Comparison of ENCODE assay signal across 1 cellular context in the genomic region with DNA sequence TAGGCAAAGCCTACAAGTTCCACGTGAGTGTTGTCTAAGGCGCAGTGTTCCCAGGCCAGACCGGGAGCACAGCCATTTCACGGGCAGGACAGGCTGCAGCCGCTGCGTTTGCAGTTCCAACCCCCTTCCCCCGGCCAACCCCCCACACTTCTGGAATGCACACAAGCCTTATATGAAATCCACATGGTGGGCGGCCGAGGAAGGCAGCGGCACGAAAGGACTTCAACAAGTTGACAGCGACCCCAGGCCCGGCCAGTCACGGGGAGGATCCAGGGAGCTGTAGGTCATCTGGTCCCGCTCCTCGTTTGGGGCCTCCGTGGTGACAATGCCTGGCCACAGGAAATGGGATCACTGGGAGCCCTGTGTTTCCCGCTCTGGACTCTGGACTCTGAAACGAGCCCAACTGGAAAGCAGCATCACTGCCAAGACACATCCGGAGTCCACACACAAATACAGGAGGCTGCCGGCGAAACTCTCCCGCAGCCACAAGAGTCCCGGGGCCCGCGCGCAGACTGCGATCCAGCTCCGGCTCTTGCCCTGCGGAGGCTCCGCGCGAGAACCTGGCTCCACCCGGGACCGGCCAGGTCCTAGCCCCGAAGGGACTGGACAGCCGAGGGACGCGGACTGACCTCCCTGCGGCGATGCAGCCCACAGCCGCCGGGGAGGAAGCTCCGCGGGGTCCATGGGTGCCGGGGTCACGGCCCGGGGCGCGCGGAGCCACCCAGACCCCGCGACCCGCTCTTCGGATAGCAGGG.
TF ChIP-seq lines count a peak whose summit lies in the region.

No MANE protein-coding gene starts in this region.

TF ChIP-seq in GM12878, 131 proteins besides CTCF, POLR2A, EP300 and RAD21 (continued from another document):
- TF ChIP-seq NR2F1 (conservative IDR thresholded peaks at IDR 0.05) = peak; percentile 79; the same call in 1 of the 2 replicates
- no peak for TF ChIP-seq CHD4 (IDR thresholded peaks at IDR 0.05)
- no peak for TF ChIP-seq CBX5 (IDR thresholded peaks at IDR 0.05; ENCODE audit: low read depth)
- no peak for TF ChIP-seq ZNF622 (IDR thresholded peaks at IDR 0.05)
- TF ChIP-seq, protein P1, sequence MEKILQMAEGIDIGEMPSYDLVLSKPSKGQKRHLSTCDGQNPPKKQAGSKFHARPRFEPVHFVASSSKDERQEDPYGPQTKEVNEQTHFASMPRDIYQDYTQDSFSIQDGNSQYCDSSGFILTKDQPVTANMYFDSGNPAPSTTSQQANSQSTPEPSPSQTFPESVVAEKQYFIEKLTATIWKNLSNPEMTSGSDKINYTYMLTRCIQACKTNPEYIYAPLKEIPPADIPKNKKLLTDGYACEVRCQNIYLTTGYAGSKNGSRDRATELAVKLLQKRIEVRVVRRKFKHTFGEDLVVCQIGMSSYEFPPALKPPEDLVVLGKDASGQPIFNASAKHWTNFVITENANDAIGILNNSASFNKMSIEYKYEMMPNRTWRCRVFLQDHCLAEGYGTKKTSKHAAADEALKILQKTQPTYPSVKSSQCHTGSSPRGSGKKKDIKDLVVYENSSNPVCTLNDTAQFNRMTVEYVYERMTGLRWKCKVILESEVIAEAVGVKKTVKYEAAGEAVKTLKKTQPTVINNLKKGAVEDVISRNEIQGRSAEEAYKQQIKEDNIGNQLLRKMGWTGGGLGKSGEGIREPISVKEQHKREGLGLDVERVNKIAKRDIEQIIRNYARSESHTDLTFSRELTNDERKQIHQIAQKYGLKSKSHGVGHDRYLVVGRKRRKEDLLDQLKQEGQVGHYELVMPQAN (conservative IDR thresholded peaks at IDR 0.05) = 0 out of 2 replicates have a peak, but pooled peaks have one; percentile 5
- no peak for TF ChIP-seq SMARCA5 (IDR thresholded peaks at IDR 0.05)
- TF ChIP-seq GATAD2B (conservative IDR thresholded peaks at IDR 0.05; ENCODE audit: low read depth) = peak; percentile 40; the same call in 1 of the 2 replicates
- TF ChIP-seq, protein P2, sequence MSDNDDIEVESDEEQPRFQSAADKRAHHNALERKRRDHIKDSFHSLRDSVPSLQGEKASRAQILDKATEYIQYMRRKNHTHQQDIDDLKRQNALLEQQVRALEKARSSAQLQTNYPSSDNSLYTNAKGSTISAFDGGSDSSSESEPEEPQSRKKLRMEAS (IDR thresholded peaks at IDR 0.05; ENCODE audit: low read depth, low read length) = no peak
- peak; percentile 32 to 69; a peak in 3 of 4 replicates for TF ChIP-seq IKZF2 (IDR thresholded peaks at IDR 0.05)
- TF ChIP-seq, protein P3, sequence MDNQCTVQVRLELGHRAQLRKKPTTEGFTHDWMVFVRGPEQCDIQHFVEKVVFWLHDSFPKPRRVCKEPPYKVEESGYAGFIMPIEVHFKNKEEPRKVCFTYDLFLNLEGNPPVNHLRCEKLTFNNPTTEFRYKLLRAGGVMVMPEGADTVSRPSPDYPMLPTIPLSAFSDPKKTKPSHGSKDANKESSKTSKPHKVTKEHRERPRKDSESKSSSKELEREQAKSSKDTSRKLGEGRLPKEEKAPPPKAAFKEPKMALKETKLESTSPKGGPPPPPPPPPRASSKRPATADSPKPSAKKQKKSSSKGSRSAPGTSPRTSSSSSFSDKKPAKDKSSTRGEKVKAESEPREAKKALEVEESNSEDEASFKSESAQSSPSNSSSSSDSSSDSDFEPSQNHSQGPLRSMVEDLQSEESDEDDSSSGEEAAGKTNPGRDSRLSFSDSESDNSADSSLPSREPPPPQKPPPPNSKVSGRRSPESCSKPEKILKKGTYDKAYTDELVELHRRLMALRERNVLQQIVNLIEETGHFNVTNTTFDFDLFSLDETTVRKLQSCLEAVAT (IDR thresholded peaks at IDR 0.05) = 0 out of 2 replicates have a peak, but pooled peaks have one; percentile 51
- no peak for TF ChIP-seq HDAC6 (IDR thresholded peaks at IDR 0.05; ENCODE audit: unreplicated experiment)
- no peak for TF ChIP-seq JUND (IDR thresholded peaks at IDR 0.05; ENCODE audit: low read depth, low read length)
- no peak for TF ChIP-seq ZZZ3 (IDR thresholded peaks at IDR 0.05; ENCODE audit: control insufficient read depth, insufficient read length, low read depth)
- no peak for TF ChIP-seq CHD1 (IDR thresholded peaks at IDR 0.05; ENCODE audit: low read depth, low read length)
- TF ChIP-seq IKZF1 (conservative IDR thresholded peaks at IDR 0.05) = peak; percentile 77; the same call in 1 of the 2 replicates
- TF ChIP-seq, protein P4, sequence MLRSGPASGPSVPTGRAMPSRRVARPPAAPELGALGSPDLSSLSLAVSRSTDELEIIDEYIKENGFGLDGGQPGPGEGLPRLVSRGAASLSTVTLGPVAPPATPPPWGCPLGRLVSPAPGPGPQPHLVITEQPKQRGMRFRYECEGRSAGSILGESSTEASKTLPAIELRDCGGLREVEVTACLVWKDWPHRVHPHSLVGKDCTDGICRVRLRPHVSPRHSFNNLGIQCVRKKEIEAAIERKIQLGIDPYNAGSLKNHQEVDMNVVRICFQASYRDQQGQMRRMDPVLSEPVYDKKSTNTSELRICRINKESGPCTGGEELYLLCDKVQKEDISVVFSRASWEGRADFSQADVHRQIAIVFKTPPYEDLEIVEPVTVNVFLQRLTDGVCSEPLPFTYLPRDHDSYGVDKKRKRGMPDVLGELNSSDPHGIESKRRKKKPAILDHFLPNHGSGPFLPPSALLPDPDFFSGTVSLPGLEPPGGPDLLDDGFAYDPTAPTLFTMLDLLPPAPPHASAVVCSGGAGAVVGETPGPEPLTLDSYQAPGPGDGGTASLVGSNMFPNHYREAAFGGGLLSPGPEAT (IDR thresholded peaks at IDR 0.05; ENCODE audit: low read depth) = peak; percentile 33; the same call in 1 of the 2 replicates
- no peak for TF ChIP-seq NR2C1 (IDR thresholded peaks at IDR 0.05)
